In genomic region chr16:2836646-2837508, GRCh38 we compare ENCODE assay signal across 16 cellular contexts. TPM values are rescaled to one million over a fixed set of nuclear protein-coding genes. Genes with fewer than 3 reads are reported as not detected.
A peak's percentile ranks its signal among the peaks of the same experiment; 100 is the strongest.
DNase-seq lines count a peak whose midpoint lies in the region; ATAC-seq and TF ChIP-seq lines count a peak whose summit lies in the region.
"Had no signal": no experiment of that assay in that cellular context is flagged by ENCODE, and none has a peak within 500 bp of the region (broad histone marks: within the 10 kb centered on the region; RNA-seq: fewer than 3 reads in every experiment).

No MANE protein-coding gene starts in this region.

- H3K4me3 Mint-ChIP-seq in endodermal cell = no peak overlapping the region
- no peak overlapping the region for H3K4me3 Mint-ChIP-seq in stimulated activated effector memory CD8-positive, alpha-beta T cell treated with anti-CD3 and anti-CD28 coated beads, Interleukin-12 subunit alpha, Interleukin-12 subunit beta, amount 100 ng/mL, for 72 hours
- H3K4me3 Mint-ChIP-seq: nephron progenitor cell, WTC11 had no signal

- H3K4me3 ChIP-seq in NT2/D1 (ENCODE audit: insufficient read length, low read depth) (no peak overlapping the region), endodermal cell (ENCODE audit: low read length) (no peak overlapping the region)
- H3K4me3 ChIP-seq: BLaER1 had no signal

- no peaks in the 10 kb centered on the region for H3K36me3 Mint-ChIP-seq in endodermal cell (ENCODE audit: low read depth)
- no peaks in the 10 kb centered on the region for H3K36me3 Mint-ChIP-seq in stimulated activated effector memory CD8-positive, alpha-beta T cell treated with anti-CD3 and anti-CD28 coated beads, Interleukin-12 subunit alpha, Interleukin-12 subunit beta, amount 100 ng/mL, for 72 hours
- H3K36me3 Mint-ChIP-seq: WTC11 had no signal

- H3K4me1 Mint-ChIP-seq in endodermal cell = peaks cover 9% of the 10 kb centered on the region
- H3K4me1 Mint-ChIP-seq in stimulated activated effector memory CD8-positive, alpha-beta T cell treated with anti-CD3 and anti-CD28 coated beads, Interleukin-12 subunit alpha, Interleukin-12 subunit beta, amount 100 ng/mL, for 72 hours = peaks cover 50% of the 10 kb centered on the region

- DNase-seq in NT2/D1 (ENCODE audit: low read depth, low spot score) (no peak), endodermal cell (peak; percentile 62), SHP77 treated with DMSO at 0.1 percent for 48 hours (lab: John Stamatoyannopoulos, UW) (no peak), DMS79 treated with DMSO at 0.1 percent for 48 hours (lab: John Stamatoyannopoulos, UW) (no peak)
- no peak for DNase-seq in stimulated activated effector memory CD8-positive, alpha-beta T cell treated with anti-CD3 and anti-CD28 coated beads, Interleukin-12 subunit alpha, Interleukin-12 subunit beta, amount 100 ng/mL, for 72 hours (ENCODE audit: low spot score in 2 of 2)
- DNase-seq: activated naive CD4-positive, alpha-beta T cell treated with Interleukin-2 at 50 U/mL for 16 hours; left cardiac atrium; NCI-H1436; NCI-H446 treated with DMSO at 0.1 percent for 48 hours; nephron progenitor cell; OCI-M1; stimulated activated naive CD8-positive, alpha-beta T cell treated with anti-CD3 and anti-CD28 coated beads, Interleukin-15, Interleukin-2, amounts not matched to agents 100 U/mL and 50 U/mL, for 24 hours had no signal

- H3K4me1 ChIP-seq in NT2/D1 (ENCODE audit: insufficient read depth, insufficient read length) (peaks cover 14% of the 10 kb centered on the region), endodermal cell (ENCODE audit: control insufficient read depth, insufficient read depth, low read length) (peaks cover 6% of the 10 kb centered on the region)

- H3K36me3 ChIP-seq in NT2/D1 (ENCODE audit: insufficient read depth, insufficient read length, low read length) (no peaks in the 10 kb centered on the region), endodermal cell (ENCODE audit: control insufficient read depth, insufficient read depth, low read length) (no peaks in the 10 kb centered on the region)
- H3K36me3 ChIP-seq: BLaER1 had no signal

- peak overlapping the region; percentile 96 for H3K27ac Mint-ChIP-seq in endodermal cell
- peak overlapping the region; percentile 17 for H3K27ac Mint-ChIP-seq in stimulated activated effector memory CD8-positive, alpha-beta T cell treated with anti-CD3 and anti-CD28 coated beads, Interleukin-12 subunit alpha, Interleukin-12 subunit beta, amount 100 ng/mL, for 72 hours
- H3K27ac Mint-ChIP-seq: nephron progenitor cell, WTC11 had no signal

- no peaks in the 10 kb centered on the region for H3K9me3 Mint-ChIP-seq in endodermal cell
- no peaks in the 10 kb centered on the region for H3K9me3 Mint-ChIP-seq in stimulated activated effector memory CD8-positive, alpha-beta T cell treated with anti-CD3 and anti-CD28 coated beads, Interleukin-12 subunit alpha, Interleukin-12 subunit beta, amount 100 ng/mL, for 72 hours
- H3K9me3 Mint-ChIP-seq: nephron progenitor cell had no signal

- H3K27me3 ChIP-seq in NT2/D1 (ENCODE audit: insufficient read depth, insufficient read length) = no peaks in the 10 kb centered on the region
- H3K27me3 ChIP-seq in endodermal cell (ENCODE audit: control insufficient read depth, insufficient read depth, low read length, poor library complexity, severe bottlenecking) = no peaks in the 10 kb centered on the region
- H3K27me3 ChIP-seq: BLaER1 had no signal

- 85 to 91% methylated on average over 6 to 10 of the region's 13 CpGs for WGBS in endodermal cell (ENCODE audit: insufficient coverage in 1 of 2, insufficient read length in 1 of 2), 2 experiments

- no peak for TF ChIP-seq CTCF in endodermal cell (conservative IDR thresholded peaks at IDR 0.05)

- peaks cover 2% of the 10 kb centered on the region for H3K27me3 Mint-ChIP-seq in endodermal cell (ENCODE audit: insufficient read depth)

- H3K9me3 ChIP-seq in NT2/D1 (ENCODE audit: insufficient read depth, low read length) = no peaks in the 10 kb centered on the region
- no peaks in the 10 kb centered on the region for H3K9me3 ChIP-seq in endodermal cell (ENCODE audit: control insufficient read depth, low read length)
- H3K9me3 ChIP-seq: BLaER1 had no signal

- peak overlapping the region; percentile 50 for H3K9ac ChIP-seq in NT2/D1 (ENCODE audit: insufficient read length, low read depth)
- H3K9ac ChIP-seq in endodermal cell (ENCODE audit: extremely low read depth, low read length, poor library complexity, severe bottlenecking) = no peak overlapping the region
- H3K9ac ChIP-seq: BLaER1 had no signal

- H3K27ac ChIP-seq in endodermal cell (ENCODE audit: low read depth, low read length) = no peak overlapping the region
- H3K27ac ChIP-seq: BLaER1 had no signal

- ATAC-seq in stimulated activated effector memory CD8-positive, alpha-beta T cell treated with anti-CD3 and anti-CD28 coated beads, Interleukin-12 subunit alpha, Interleukin-12 subunit beta, amount 100 ng/mL, for 72 hours = no peak
- ATAC-seq in HG02588 (IDR thresholded peaks at IDR 0.05; ENCODE audit: unreplicated experiment) = no peak
- ATAC-seq: stimulated activated naive CD8-positive, alpha-beta T cell treated with anti-CD3 and anti-CD28 coated beads, Interleukin-15, Interleukin-2, amounts not matched to agents 100 U/mL and 50 U/mL, for 24 hours; WTC11 had no signal

RNA-seq across cellular contexts. Expression of gene ZG16B, which starts 6.8 kb away (rescaled TPM):
- not detected for total RNA-seq in endodermal cell
- not detected for polyA plus RNA-seq in endodermal cell (2013, experiment 1 of 2)
- polyA plus RNA-seq in endodermal cell (2013, experiment 2 of 2) = not detected
- total RNA-seq: cardiac septum, WTC11 had no signal

RNA-seq across cellular contexts. Expression of gene PRSS21, which starts 19.8 kb away (rescaled TPM):
- total RNA-seq in endodermal cell = not detected
- not detected for polyA plus RNA-seq in endodermal cell (2013, experiment 1 of 2)
- polyA plus RNA-seq in endodermal cell (2013, experiment 2 of 2) = not detected
- total RNA-seq: cardiac septum, left cardiac atrium had no signal

RNA-seq across cellular contexts. Expression of gene PRSS22, which starts 21.1 kb away (rescaled TPM):
- total RNA-seq in endodermal cell = 1 to 10 TPM; 5.0 to 6.2 TPM
- polyA plus RNA-seq in endodermal cell (2013, experiment 1 of 2) = 0.57 TPM
- polyA plus RNA-seq in endodermal cell (2013, experiment 2 of 2) = not detected
- total RNA-seq: cardiac septum, left cardiac atrium had no signal

RNA-seq across cellular contexts. Expression of gene PRSS41, which starts 38.6 kb away (rescaled TPM):
- not detected for total RNA-seq in endodermal cell
- not detected for polyA plus RNA-seq in endodermal cell (2013, experiment 1 of 2)
- polyA plus RNA-seq in endodermal cell (2013, experiment 2 of 2) = not detected
- total RNA-seq: cardiac septum, left cardiac atrium, WTC11 had no signal

RNA-seq across cellular contexts. Expression of gene FLYWCH2, which starts 46.1 kb away (rescaled TPM):
- 10 to 100 TPM; 30.9 to 35.5 TPM for total RNA-seq in endodermal cell
- 17.2 TPM for polyA plus RNA-seq in endodermal cell (2013, experiment 1 of 2)
- polyA plus RNA-seq in endodermal cell (2013, experiment 2 of 2) = 16.3 TPM
